ENCODE assay signal across 8 cellular contexts in the genomic region with DNA sequence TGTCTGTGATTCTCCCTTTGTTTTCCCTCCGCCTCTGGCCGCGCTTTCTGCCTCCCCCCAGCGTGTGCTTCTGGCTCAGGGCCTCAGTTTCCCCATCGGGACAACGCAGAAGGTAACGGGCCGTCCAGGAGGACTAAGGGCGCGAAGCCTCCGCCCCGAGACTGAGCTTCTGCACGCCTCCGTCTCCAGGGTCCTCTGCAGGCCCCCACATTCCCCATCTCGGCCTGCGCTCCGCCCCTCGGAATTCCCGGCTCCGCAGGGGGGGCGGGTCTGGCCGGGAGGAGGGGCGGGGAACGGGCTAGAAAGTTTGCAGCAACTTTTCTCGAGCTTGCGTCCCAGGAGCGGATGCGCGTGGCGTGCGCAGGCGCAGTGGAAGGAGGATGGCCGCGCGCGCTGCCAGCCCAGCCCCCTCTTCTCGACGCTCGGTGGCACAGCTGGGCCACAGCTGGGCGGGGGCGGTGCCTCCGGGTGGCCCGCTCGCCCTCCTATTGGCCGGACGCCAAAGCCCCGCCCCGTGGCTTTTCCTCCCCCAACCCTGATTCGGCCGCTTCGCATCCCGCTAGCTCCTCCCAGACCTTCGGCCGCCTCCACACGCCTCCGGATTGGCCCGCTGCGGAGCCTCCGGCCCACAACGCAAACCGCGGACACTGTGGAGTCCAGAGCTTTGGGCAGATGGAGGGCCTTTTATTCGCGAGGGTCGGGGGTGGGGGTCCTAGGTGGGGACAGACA. TPM values are rescaled to one million over a fixed set of nuclear protein-coding genes. Genes with fewer than 3 reads are reported as not detected.
DNase-seq lines count a peak whose midpoint lies in the region; ATAC-seq and TF ChIP-seq lines count a peak whose summit lies in the region.

SIX5 (minus strand) TSS at position 199 of the 729 bp plus-strand sequence. CDS start 408 bp downstream, outside the sequence.

- no peaks in the 10 kb centered on the region for H3K79me2 ChIP-seq in GM23338 (replicated peaks; ENCODE audit: insufficient read depth)

- H3K9me2 ChIP-seq in GM23338 (ENCODE audit: insufficient read depth) = no peaks in the 10 kb centered on the region

- H3K4me3 Mint-ChIP-seq in GM23338 (peak within 1 kb of the TSS; percentile 91), neural crest cell (peak within 1 kb of the TSS; percentile 98)

- H3K9me3 Mint-ChIP-seq in GM23338 (no peaks in the 10 kb centered on the region), neural crest cell (no peaks in the 10 kb centered on the region)

- H3K36me3 ChIP-seq in GM23338 (ENCODE audit: insufficient read depth) (0 out of 2 replicates have a peak, but pooled peaks cover 3% of the 10 kb centered on the region), RWPE2 (ENCODE audit: low read depth) (no peaks in the 10 kb centered on the region), stomach (peaks cover 0 to 27% (median 10%) of the 10 kb centered on the region in 4 donors)

- H3K27me3 ChIP-seq in GM23338 (ENCODE audit: insufficient read depth) (no peaks in the 10 kb centered on the region), RWPE2 (ENCODE audit: insufficient read depth, poor library complexity, severe bottlenecking) (no peaks in the 10 kb centered on the region), stomach (peaks cover 0 to 32% (median 0%) of the 10 kb centered on the region in 3 donors)

- H3K4me1 Mint-ChIP-seq in GM23338 = peaks cover 28% of the 10 kb centered on the region
- H3K4me1 Mint-ChIP-seq in neural crest cell = peaks cover 35% of the 10 kb centered on the region

- TF ChIP-seq EP300 in stomach (IDR thresholded peaks at IDR 0.05) = peak; percentile 9

- H3K4me3 ChIP-seq in GM23338 = peak within 1 kb of the TSS; percentile 83
- peak within 1 kb of the TSS; percentile 71 for H3K4me3 ChIP-seq in LNCaP clone FGC (ENCODE audit: low read depth, low read length)
- peak within 1 kb of the TSS; percentile 95 for H3K4me3 ChIP-seq in RWPE2 (ENCODE audit: severe bottlenecking)
- peak within 1 kb of the TSS; percentile 73 for H3K4me3 ChIP-seq in fibroblast of villous mesenchyme (ENCODE audit: low read depth, low read length)
- H3K4me3 ChIP-seq in stomach = peak within 1 kb of the TSS; percentile 61 to 85 (median 83)

- H2AFZ ChIP-seq in GM23338 = no peak within 1 kb of the TSS

- H3K27ac Mint-ChIP-seq in GM23338 (peak within 1 kb of the TSS; percentile 99), neural crest cell (ENCODE audit: unreplicated experiment) (peak within 1 kb of the TSS; percentile 100)

- H3K9me3 ChIP-seq in RWPE2 (ENCODE audit: severe bottlenecking) (no peaks in the 10 kb centered on the region), stomach (no peaks in the 10 kb centered on the region)

- peak in 1 of 4 donors; percentile 56 for TF ChIP-seq POLR2A in stomach (IDR thresholded peaks at IDR 0.05)

- H3K27me3 Mint-ChIP-seq in GM23338 (ENCODE audit: insufficient read depth, low read depth, poor library complexity) = peaks cover 35% of the 10 kb centered on the region
- H3K27me3 Mint-ChIP-seq in neural crest cell (ENCODE audit: low read depth) = peaks cover 30% of the 10 kb centered on the region

- WGBS in stomach, 5 donors = 0 to 1% (median 0%) methylated on average over 51 to 65 of the region's 65 CpGs

- H3K4me2 ChIP-seq in GM23338 = peak within 1 kb of the TSS; percentile 99

- ATAC-seq in GM23338 (peak; percentile 46), RWPE2 (ENCODE audit: low read depth) (peak; percentile 52)

- peaks cover 25% of the 10 kb centered on the region for H3F3A ChIP-seq in GM23338 (replicated peaks; ENCODE audit: low read depth)

- DNase-seq in Daoy (ENCODE audit: low read depth) (peak; percentile 100), GM23338 (ENCODE audit: low spot score) (peak; percentile 99), LNCaP clone FGC (ENCODE audit: low read depth) (peak; percentile 69), RWPE2 (ENCODE audit: low spot score) (peak; percentile 97), activated gamma-delta T cell (lab: John Stamatoyannopoulos, UW) (peak; percentile 91), fibroblast of villous mesenchyme (ENCODE audit: low read depth) (peak; percentile 99), neural crest cell (ENCODE audit: low read depth, low spot score) (peak; percentile 96), stomach (peak; percentile 99)

- H4K20me1 ChIP-seq in GM23338 (replicated peaks; ENCODE audit: insufficient read depth) = no peaks in the 10 kb centered on the region; the same call in 1 of the 2 replicates

- intact Hi-C loops in stomach (cut with DNase I; ENCODE audit: low total_unique reads) = no loop called here

- no peak for TF ChIP-seq CTCF in GM23338 (conservative IDR thresholded peaks at IDR 0.05; ENCODE audit: low read depth in 2 of 2)
- no peak for TF ChIP-seq CTCF in LNCaP clone FGC (IDR thresholded peaks at IDR 0.05; ENCODE audit: control insufficient read depth, extremely low read depth, insufficient read depth)
- TF ChIP-seq CTCF in RWPE2 (IDR thresholded peaks at IDR 0.05; ENCODE audit: poor library complexity, severe bottlenecking) = no peak
- TF ChIP-seq CTCF in fibroblast of villous mesenchyme (IDR thresholded peaks at IDR 0.05; ENCODE audit: insufficient read depth, low read depth, low read length) = no peak
- TF ChIP-seq CTCF in neural crest cell (conservative IDR thresholded peaks at IDR 0.05) = no peak
- no peak for TF ChIP-seq CTCF in stomach (IDR thresholded peaks at IDR 0.05)

- H3K27ac ChIP-seq in GM23338 (ENCODE audit: low read depth) (peak within 1 kb of the TSS; percentile 100), RWPE2 (ENCODE audit: poor library complexity, severe bottlenecking) (peak within 1 kb of the TSS; percentile 86), stomach (peak within 1 kb of the TSS; percentile 89 to 98 (median 97))

- peaks cover 15% of the 10 kb centered on the region for H3K36me3 Mint-ChIP-seq in GM23338 (ENCODE audit: low read depth)
- peaks cover 10% of the 10 kb centered on the region for H3K36me3 Mint-ChIP-seq in neural crest cell (ENCODE audit: low read depth)

- H3K4me1 ChIP-seq in GM23338 (ENCODE audit: insufficient read depth) (peaks cover 32% of the 10 kb centered on the region), RWPE2 (ENCODE audit: insufficient read depth, poor library complexity, severe bottlenecking) (no peaks in the 10 kb centered on the region), stomach (peaks cover 54 to 92% (median 76%) of the 10 kb centered on the region in 4 donors)

TF ChIP-seq in GM23338, 12 proteins besides CTCF, POLR2A, EP300 and RAD21:
- TF ChIP-seq POLR2AphosphoS5 (IDR thresholded peaks at IDR 0.05; ENCODE audit: low read depth) (peak; percentile 87), CREB1 (CRISPR knock-in tag; IDR thresholded peaks at IDR 0.05; ENCODE audit: low read depth) (peak; percentile 72), EZH2 (IDR thresholded peaks at IDR 0.05; ENCODE audit: low read depth, unreplicated experiment) (no peak)

RNA-seq across cellular contexts. Expression of gene SIX5, which starts in this region (rescaled TPM):
- 5.1 and 9.5 TPM in 2 replicates for total RNA-seq in Daoy (2014; rRNA removed; shearing (Covaris generic))
- 16.1 and 22.6 TPM in 2 replicates for total RNA-seq in GM23338 (2014; rRNA removed; shearing (Covaris generic))
- polyA plus RNA-seq in GM23338 (2016; fragmentation: Nextera tagmentation; extraction: Ambion mirVana) (10.1 and 12.4 TPM in 2 replicates), stomach (10 to 100 TPM; 14.4 to 23.3 (median 16.6) TPM)
- total RNA-seq in fibroblast of villous mesenchyme (8.4 and 8.6 TPM in 2 replicates), neural crest cell (36.8 and 38.6 TPM in 2 replicates), stomach (10 to 100 TPM in 4 of 5 donors, 1 to 10 TPM in 1; 4.0 to 39.1 (median 25.9) TPM)

Comparison
In these comparisons a context has a peak if more than half of its experiments do, and no peak if none do; other contexts are left out.
1. Peak in every context shown above with its lines: DNase-seq, ATAC-seq, H3K4me3 ChIP-seq and H3K27ac ChIP-seq.